ENCODE assay signal across 1 cellular context in genomic region chr5:173970878-173971650, GRCh38.
TF ChIP-seq lines count a peak whose summit lies in the region.

No MANE protein-coding gene starts in this region.

TF ChIP-seq in IMR-90, 13 proteins besides CTCF, POLR2A, EP300 and RAD21:
- TF ChIP-seq MXI1 (IDR thresholded peaks at IDR 0.05; ENCODE audit: borderline replicate concordance, low read depth, low read length) (no peak), CHD1 (IDR thresholded peaks at IDR 0.05; ENCODE audit: low read depth, low read length) (no peak), USF2 (IDR thresholded peaks at IDR 0.05; ENCODE audit: low read depth, low read length) (no peak), NFE2L2 (IDR thresholded peaks at IDR 0.05; ENCODE audit: low read depth, low read length) (no peak), SMC3 (IDR thresholded peaks at IDR 0.05; ENCODE audit: low read depth, low read length) (no peak), FOS (IDR thresholded peaks at IDR 0.05; ENCODE audit: low read depth, low read length) (no peak), BHLHE40 (IDR thresholded peaks at IDR 0.05; ENCODE audit: low read depth, low read length) (no peak), MAFK (IDR thresholded peaks at IDR 0.05; ENCODE audit: low read depth, low read length) (no peak), RCOR1 (IDR thresholded peaks at IDR 0.05; ENCODE audit: insufficient replicate concordance, low read length) (no peak), RFX5 (IDR thresholded peaks at IDR 0.05; ENCODE audit: low read depth, low read length) (no peak), ELK1 (IDR thresholded peaks at IDR 0.05; ENCODE audit: borderline replicate concordance, low read depth, low read length) (no peak), MAZ (IDR thresholded peaks at IDR 0.05; ENCODE audit: borderline replicate concordance, low read depth, low read length) (no peak), CEBPB (IDR thresholded peaks at IDR 0.05; ENCODE audit: low read depth, low read length) (no peak)
TF ChIP-seq in IMR-90: peak in this region for 0.
